Comparison of ENCODE assay signal across 12 cellular contexts in genomic region chr10:69383485-69384089, GRCh38. TPM values are rescaled to one million over a fixed set of nuclear protein-coding genes. Genes with fewer than 3 reads are reported as not detected.
DNase-seq lines count a peak whose midpoint lies in the region; ATAC-seq and TF ChIP-seq lines count a peak whose summit lies in the region.
"Had no signal": no experiment of that assay in that cellular context is flagged by ENCODE, and none has a peak within 500 bp of the region (broad histone marks: within the 10 kb centered on the region; RNA-seq: fewer than 3 reads in every experiment).

No MANE protein-coding gene starts in this region.

- intact Hi-C loops in Panc1 (cut with micrococcal nuclease; ENCODE audit: unreplicated experiment): no loop called here

- H3K4me3 ChIP-seq in Panc1 (ENCODE audit: low read depth in 2 of 2, low read length in 2 of 2): no peak overlapping the region
- H3K4me3 ChIP-seq in osteoblast (ENCODE audit: insufficient read depth, low read length): no peak overlapping the region
- H3K4me3 ChIP-seq: spleen had no signal

- DNase-seq in AG09319 (ENCODE audit: extremely low read depth, low read depth) (no peak), Panc1 (ENCODE audit: low read depth, low spot score) (no peak), fibroblast of gingiva (ENCODE audit: low read depth) (peak; percentile 60), osteoblast (ENCODE audit: insufficient read length, low spot score, missing footprints) (peak; percentile 92), C1 segment of cervical spinal cord (lab: John Stamatoyannopoulos, UW) (no peak), DMS153 treated with DMSO at 0.1 percent for 48 hours (lab: John Stamatoyannopoulos, UW; ENCODE audit: unreplicated experiment) (no peak), NCI-H510A (lab: John Stamatoyannopoulos, UW) (no peak)
- DNase-seq: left colon; spleen; stimulated activated naive CD8-positive, alpha-beta T cell treated with anti-CD3 and anti-CD28 coated beads, Interleukin-15, amount 100 ng/mL, for 72 hours had no signal

- BruUV-seq in Panc1 (replicated peaks; lab: Mats Ljungman, UMichigan): no TSS peak

- peaks cover 20% of the 10 kb centered on the region for H4K20me1 ChIP-seq in osteoblast (ENCODE audit: insufficient read depth, low read length)

- H3K27ac ChIP-seq in Panc1 (ENCODE audit: low read length) (no peak overlapping the region), osteoblast (ENCODE audit: low read depth, low read length) (peak overlapping the region; percentile 91)
- H3K27ac ChIP-seq: spleen had no signal

- H3K36me3 ChIP-seq in Panc1 (ENCODE audit: control insufficient read depth, insufficient read depth, low read length) (no peaks in the 10 kb centered on the region), osteoblast (ENCODE audit: insufficient read depth, low read length) (peaks cover 59% of the 10 kb centered on the region)

- H3K27me3 ChIP-seq in Panc1 (ENCODE audit: control insufficient read depth, insufficient read depth, low read length) (no peaks in the 10 kb centered on the region), osteoblast (ENCODE audit: insufficient read depth, low read length) (no peaks in the 10 kb centered on the region)
- H3K27me3 ChIP-seq: spleen had no signal

- ATAC-seq in Panc1 (peak; percentile 63; the same call in 1 of the 2 replicates), GM19023 (IDR thresholded peaks at IDR 0.05; ENCODE audit: unreplicated experiment) (no peak)
- ATAC-seq: left colon; stimulated activated naive CD8-positive, alpha-beta T cell treated with anti-CD3 and anti-CD28 coated beads, Interleukin-15, amount 100 ng/mL, for 72 hours had no signal

- CTCF ChIA-PET in Panc1 (lab: Charles Lee): no interaction called here

- H3K79me2 ChIP-seq in osteoblast (ENCODE audit: insufficient read depth, low read length): peaks cover 27% of the 10 kb centered on the region

- TF ChIP-seq CTCF in AG09319 (IDR thresholded peaks at IDR 0.05; ENCODE audit: low read depth, low read length) (peak; percentile 39), Panc1 (IDR thresholded peaks at IDR 0.05) (no peak), osteoblast (IDR thresholded peaks at IDR 0.05; ENCODE audit: extremely low read depth, low read depth, low read length) (peak; percentile 35)

- in situ Hi-C loops in Panc1 (cut with HindIII; ENCODE audit: low pct_unique_long_range_greater_than_20kb, low sequenced_read_pairs): no loop called here

- POLR2A ChIA-PET in Panc1 (lab: Charles Lee): no interaction called here

- H3K4me1 ChIP-seq in Panc1 (ENCODE audit: control insufficient read depth, insufficient read depth, low read length) (no peaks in the 10 kb centered on the region), osteoblast (ENCODE audit: insufficient read depth, low read length) (peaks cover 21% of the 10 kb centered on the region)
- H3K4me1 ChIP-seq: spleen had no signal

- H3K9me3 ChIP-seq in Panc1 (ENCODE audit: control insufficient read depth, insufficient read depth, low read depth, low read length) (no peaks in the 10 kb centered on the region), osteoblast (ENCODE audit: low read depth, low read length) (no peaks in the 10 kb centered on the region)
- H3K9me3 ChIP-seq: spleen had no signal

- H2AFZ ChIP-seq in osteoblast (ENCODE audit: low read length): no peak overlapping the region

- H3K4me2 ChIP-seq in osteoblast (ENCODE audit: insufficient read depth, low read length): peak overlapping the region; percentile 49

RNA-seq across cellular contexts. Expression of gene TACR2, which starts 33.1 kb away (rescaled TPM):
- total RNA-seq in Panc1 (2021; ENCODE audit: unreplicated experiment): 0.21 TPM
- polyA plus RNA-seq in Panc1 (2012; ENCODE audit: insufficient read length): 0.94 TPM
- 0.29 and 0.36 TPM in 2 replicates for total RNA-seq in osteoblast
- total RNA-seq: Daoy had no signal

Comparison
In these comparisons a context has a peak if more than half of its experiments do, and no peak if none do; other contexts are left out.
1. DNase-seq: peak in fibroblast of gingiva (single experiment) and osteoblast (single experiment); none in AG09319 (single experiment), Panc1 (single experiment), C1 segment of cervical spinal cord (0 of 14), DMS153 treated with DMSO at 0.1 percent for 48 hours (single experiment) and NCI-H510A (single experiment).